8 cellular contexts compared by ENCODE assay signal in the genomic region with DNA sequence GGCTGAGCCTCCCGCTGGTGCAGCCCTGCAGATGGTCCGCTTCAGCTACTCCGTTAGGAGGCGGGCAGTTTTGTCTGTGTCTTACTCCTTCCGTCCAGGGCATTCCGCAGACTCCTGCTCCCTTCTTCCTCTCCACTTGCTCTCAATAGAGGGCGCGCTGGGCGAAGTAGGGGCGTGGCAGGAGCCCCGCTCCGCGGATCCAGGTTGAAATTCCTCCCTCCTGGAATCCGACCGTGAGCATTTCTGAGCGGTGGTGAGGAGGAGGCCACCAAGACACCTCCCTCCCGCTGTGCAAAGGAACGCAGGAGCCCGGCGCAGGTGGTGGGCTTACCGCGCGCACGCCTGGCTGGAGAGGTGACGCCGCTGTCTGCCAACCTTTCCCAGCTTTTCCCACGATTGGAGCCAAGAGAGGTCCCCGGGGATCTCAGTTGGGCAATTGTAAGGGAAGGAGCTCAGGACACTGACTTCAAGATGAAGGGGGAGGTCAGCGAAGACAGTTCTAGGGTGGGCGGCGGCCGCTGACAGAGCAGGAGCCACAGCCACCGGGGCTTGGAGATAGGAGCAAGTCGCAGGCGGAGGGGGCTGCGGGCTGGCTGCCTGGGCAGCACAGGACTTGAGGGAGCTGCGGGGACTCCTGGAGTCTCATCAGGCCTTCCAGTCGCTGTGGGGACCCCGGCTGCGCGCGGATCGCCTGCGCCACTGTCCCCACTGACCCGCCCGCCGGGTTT.
DNase-seq lines count a peak whose midpoint lies in the region; ATAC-seq, FAIRE-seq and TF ChIP-seq lines count a peak whose summit lies in the region.

No MANE protein-coding gene starts in this region.

- FAIRE-seq in GM12892 (lab: Jason Lieb, UNC), result no peak

- peak; percentile 9 for DNase-seq in COLO668 (lab: John Stamatoyannopoulos, UW; ENCODE audit: unreplicated experiment)
- DNase-seq in NCI-H1694 treated with DMSO at 0.1 percent for 48 hours (lab: John Stamatoyannopoulos, UW), result peak; percentile 37
- peak; percentile 50 for DNase-seq in epithelial cell of esophagus (ENCODE audit: low read depth)
- peak; percentile 74 for DNase-seq in mucosa of gallbladder (ENCODE audit: low spot score)
- no peak for DNase-seq in effector CD4-positive, alpha-beta T cell
- DNase-seq in GM12892 (ENCODE audit: insufficient read length), result no peak
- DNase-seq in MV-4-11 (lab: John Stamatoyannopoulos, UW), result no peak

- peak overlapping the region; percentile 21 for H3K4me3 ChIP-seq in epithelial cell of esophagus (ENCODE audit: low read length)

- no peak for TF ChIP-seq POLR2A in GM12892 (IDR thresholded peaks at IDR 0.05; ENCODE audit: low read depth, low read length)

- peak; percentile 62 for ATAC-seq in GM21529 (IDR thresholded peaks at IDR 0.05; ENCODE audit: unreplicated experiment)

- peak; percentile 49 for TF ChIP-seq CTCF in epithelial cell of esophagus (IDR thresholded peaks at IDR 0.05; ENCODE audit: insufficient read depth, low read depth, low read length, missing control alignments)

Comparison
In these comparisons a context has a peak if more than half of its experiments do, and no peak if none do; other contexts are left out.
1. DNase-seq: peak in COLO668 (single experiment), NCI-H1694 treated with DMSO at 0.1 percent for 48 hours (single experiment), epithelial cell of esophagus (single experiment) and mucosa of gallbladder (single experiment); none in effector CD4-positive, alpha-beta T cell (single experiment), GM12892 (single experiment) and MV-4-11 (single experiment).